ENCODE assay signal across 22 cellular contexts in the genomic region with DNA sequence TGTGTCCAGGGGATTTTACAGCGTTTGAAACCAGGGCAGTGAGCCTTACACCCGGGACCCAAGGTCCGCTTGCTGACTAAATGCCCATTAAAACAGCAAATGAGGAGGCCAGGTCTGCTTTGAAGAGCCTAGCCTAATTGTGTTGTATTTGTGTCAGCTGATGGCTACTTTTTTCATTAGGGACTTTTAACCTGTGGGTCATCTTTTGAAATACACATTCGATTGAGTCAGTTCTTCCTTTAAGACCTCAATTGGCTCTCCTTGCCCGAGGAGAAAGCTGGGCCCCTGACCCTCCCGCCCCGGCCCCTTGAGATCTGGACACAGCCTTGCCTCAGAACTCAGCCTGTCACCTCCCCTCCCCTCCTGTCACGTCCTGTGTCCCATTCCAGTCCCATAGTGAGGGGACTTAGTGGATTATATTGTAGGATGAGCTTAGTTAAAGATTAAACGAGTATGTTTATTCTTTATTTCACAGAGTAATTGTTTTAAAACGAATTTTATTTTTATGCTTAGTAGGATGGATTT.
A peak's percentile ranks its signal among the peaks of the same experiment; 100 is the strongest.
DNase-seq lines count a peak whose midpoint lies in the region; ATAC-seq and TF ChIP-seq lines count a peak whose summit lies in the region.
"Had no signal": no experiment of that assay in that cellular context is flagged by ENCODE, and none has a peak within 500 bp of the region (broad histone marks: within the 10 kb centered on the region; RNA-seq: fewer than 3 reads in every experiment).

No MANE protein-coding gene starts in this region.

- H2BK15ac ChIP-seq in neuronal stem cell (ENCODE audit: low read length): no peak overlapping the region

- no TSS peak for BruUV-seq in PC-9 (replicated peaks; lab: Mats Ljungman, UMichigan)

- H4K91ac ChIP-seq in neuronal stem cell (ENCODE audit: low read depth, low read length, poor library complexity): no peak overlapping the region

- H4K20me1 ChIP-seq in PC-9 (ENCODE audit: insufficient read depth): no peaks in the 10 kb centered on the region
- no peaks in the 10 kb centered on the region for H4K20me1 ChIP-seq in hepatocyte (ENCODE audit: insufficient read depth, poor library complexity, severe bottlenecking)

- H3K79me2 ChIP-seq in PC-9 (ENCODE audit: low read depth) (no peaks in the 10 kb centered on the region), hepatocyte (no peaks in the 10 kb centered on the region)

- H2BK12ac ChIP-seq in neuronal stem cell (ENCODE audit: low read length): no peak overlapping the region

- H2AFZ ChIP-seq in PC-9 (no peak overlapping the region), hepatocyte (no peak overlapping the region), neuronal stem cell (ENCODE audit: low read length) (no peak overlapping the region)

- no peak overlapping the region for H3K14ac ChIP-seq in neuronal stem cell (ENCODE audit: low read length)

- CTCF ChIA-PET in PC-9 (lab: Charles Lee): no interaction called here

- no peak overlapping the region for H3K4me3 ChIP-seq in PC-9
- H3K4me3 ChIP-seq in hepatocyte: no peak overlapping the region
- H3K4me3 ChIP-seq in neuronal stem cell (ENCODE audit: low read length in 2 of 2): no peak overlapping the region
- H3K4me3 ChIP-seq in Peyer's patch: no peak overlapping the region
- no peak overlapping the region for H3K4me3 ChIP-seq in upper lobe of left lung
- H3K4me3 ChIP-seq: adrenal gland, MG63 had no signal

- H3K4me2 ChIP-seq in PC-9 (peak overlapping the region; percentile 14; the same call in 1 of the 2 replicates), hepatocyte (no peak overlapping the region), neuronal stem cell (ENCODE audit: insufficient read depth, low read length, poor library complexity, severe bottlenecking) (no peak overlapping the region)

- ATAC-seq in HG02970 (IDR thresholded peaks at IDR 0.05; ENCODE audit: low FRiP score, unreplicated experiment) (no peak), upper lobe of left lung (ENCODE audit: low FRiP score in 2 of 2) (no peak)

- POLR2A ChIA-PET in PC-9 (lab: Charles Lee; ENCODE audit: unreplicated experiment): no interaction called here

- 48% methylated on average over 8 of the region's 10 CpGs for WGBS in hepatocyte (ENCODE audit: low lambda C conversion rate, missing lambda C conversion rate)
- no CpG with 5 or more reads among the region's 10 CpGs for whole genome bisulfite sequencing in neuronal stem cell (ENCODE audit: extremely low coverage in 2 of 2, insufficient read length in 2 of 2, insufficient replicate concordance in 1 of 2), 2 donors
- WGBS in upper lobe of left lung, 2 donors: 62 to 66% methylated on average over 10 of the region's 10 CpGs

- H3K27me3 ChIP-seq in PC-9 (ENCODE audit: insufficient read depth, low read depth) (no peaks in the 10 kb centered on the region), hepatocyte (no peaks in the 10 kb centered on the region), neuronal stem cell (ENCODE audit: control insufficient read depth in 3 of 3, insufficient read depth in 3 of 3, low read depth in 1 of 3, low read length in 3 of 3) (no peaks in the 10 kb centered on the region), Peyer's patch (no peaks in the 10 kb centered on the region), upper lobe of left lung (no peaks in the 10 kb centered on the region)
- H3K27me3 ChIP-seq: adrenal gland, MG63 had no signal

- no peaks in the 10 kb centered on the region for H3F3A ChIP-seq in PC-9 (ENCODE audit: insufficient read depth, low read depth)

- TF ChIP-seq POLR2A in Peyer's patch (IDR thresholded peaks at IDR 0.05) (no peak), upper lobe of left lung (IDR thresholded peaks at IDR 0.05) (no peak)

- TF ChIP-seq EP300 in upper lobe of left lung (IDR thresholded peaks at IDR 0.05): no peak

- H3K4ac ChIP-seq in neuronal stem cell (ENCODE audit: low read length): no peak overlapping the region

- H3K23ac ChIP-seq in neuronal stem cell (ENCODE audit: low read depth, low read length, poor library complexity): no peak overlapping the region

- H2BK120ac ChIP-seq in neuronal stem cell (ENCODE audit: low read depth, low read length): no peak overlapping the region

- H4K8ac ChIP-seq in neuronal stem cell (ENCODE audit: low read depth, low read length): no peak overlapping the region

- H3K18ac ChIP-seq in neuronal stem cell (ENCODE audit: low read length): no peak overlapping the region

- H3K79me1 ChIP-seq in neuronal stem cell (ENCODE audit: low read depth, low read length): no peaks in the 10 kb centered on the region

- H3K9me2 ChIP-seq in PC-9 (ENCODE audit: insufficient read depth) (no peaks in the 10 kb centered on the region), hepatocyte (replicated peaks; ENCODE audit: insufficient read depth) (no peaks in the 10 kb centered on the region)

- H3K9ac ChIP-seq in neuronal stem cell (ENCODE audit: low read depth, low read length, poor library complexity): no peak overlapping the region

- H3K4me1 ChIP-seq in PC-9 (replicated peaks; ENCODE audit: insufficient read depth) (peaks cover 14% of the 10 kb centered on the region), hepatocyte (ENCODE audit: insufficient read depth) (peaks cover 26% of the 10 kb centered on the region), neuronal stem cell (ENCODE audit: control insufficient read depth in 2 of 2, insufficient read depth in 1 of 2, low read depth in 1 of 2, low read length in 2 of 2) (peaks cover 21 to 33% of the 10 kb centered on the region in 2 donors), Peyer's patch (peaks cover 0 to 9% (median 2%) of the 10 kb centered on the region in 4 donors), upper lobe of left lung (peaks cover 0 to 18% (median 9%) of the 10 kb centered on the region in 4 donors)

- H2AK5ac ChIP-seq in neuronal stem cell (ENCODE audit: low read depth, low read length): no peak overlapping the region

- H2BK5ac ChIP-seq in neuronal stem cell (ENCODE audit: low read length): no peak overlapping the region

- intact Hi-C loops in PC-9 (cut with micrococcal nuclease; ENCODE audit: unreplicated experiment): no loop called here

- H3K9me3 ChIP-seq in PC-9 (ENCODE audit: insufficient read depth, low read depth) (no peaks in the 10 kb centered on the region), hepatocyte (ENCODE audit: low read depth) (no peaks in the 10 kb centered on the region), neuronal stem cell (replicated peaks in 1 of 2; ENCODE audit: control insufficient read depth in 2 of 2, insufficient read depth in 1 of 2, low read depth in 1 of 2, low read length in 2 of 2) (no peaks in the 10 kb centered on the region), Peyer's patch (no peaks in the 10 kb centered on the region), upper lobe of left lung (no peaks in the 10 kb centered on the region)
- H3K9me3 ChIP-seq: adrenal gland, MG63, neutrophil had no signal

- H3K36me3 ChIP-seq in PC-9 (ENCODE audit: low read depth) (no peaks in the 10 kb centered on the region), hepatocyte (replicated peaks; ENCODE audit: insufficient read depth, low read depth) (no peaks in the 10 kb centered on the region), neuronal stem cell (replicated peaks in 1 of 2; ENCODE audit: control insufficient read depth in 2 of 2, insufficient read depth in 2 of 2, low read length in 2 of 2) (no peaks in the 10 kb centered on the region), Peyer's patch (no peaks in the 10 kb centered on the region), upper lobe of left lung (no peaks in the 10 kb centered on the region)
- H3K36me3 ChIP-seq: adrenal gland, MG63, neutrophil had no signal

- TF ChIP-seq CTCF in PC-9 (conservative IDR thresholded peaks at IDR 0.05): no peak
- no peak for TF ChIP-seq CTCF in hepatocyte (IDR thresholded peaks at IDR 0.05; ENCODE audit: poor library complexity)
- TF ChIP-seq CTCF in Peyer's patch (IDR thresholded peaks at IDR 0.05): no peak
- TF ChIP-seq CTCF in upper lobe of left lung (IDR thresholded peaks at IDR 0.05): no peak

- DNase-seq in D341Med (ENCODE audit: low spot score) (peak; percentile 50), PC-9 (no peak), hepatocyte (ENCODE audit: low spot score) (no peak), neuronal stem cell (ENCODE audit: low spot score) (peak; percentile 59), Peyer's patch (no peak), upper lobe of left lung (no peak), SIG-M5 treated with dmso at 0.1 percent for 504 hours (lab: John Stamatoyannopoulos, UW; ENCODE audit: unreplicated experiment) (no peak)
- DNase-seq: ACHN; activated CD4-positive, alpha-beta T cell treated with anti-CD3 and anti-CD28 coated beads for 4 hours; activated effector memory CD4-positive, alpha-beta T cell treated with Interleukin-2 at 50 U/mL for 16 hours; DMS 273 treated with DMSO at 0.1 percent for 48 hours; mesendoderm; MG63; NCI-H1436 treated with DMSO at 0.1 percent for 48 hours; NCI-H2171; NCI-H526; Right ventricle myocardium superior had no signal

- no peak overlapping the region for H3K27ac ChIP-seq in PC-9
- peak overlapping the region; percentile 66 for H3K27ac ChIP-seq in hepatocyte
- H3K27ac ChIP-seq in neuronal stem cell (replicated peaks; ENCODE audit: low read length): peak overlapping the region; percentile 56
- H3K27ac ChIP-seq in Peyer's patch: peak overlapping the region in 2 of 4 donors; percentile 25 to 54
- H3K27ac ChIP-seq in upper lobe of left lung: no peak overlapping the region
- H3K27ac ChIP-seq: C4-2B, epithelial cell of prostate, neutrophil had no signal

Comparison
In these comparisons a context has a peak if more than half of its experiments do, and no peak if none do; other contexts are left out.
1. DNase-seq: peak in D341Med (single experiment) and neuronal stem cell (single experiment); none in PC-9 (0 of 2), hepatocyte (single experiment), Peyer's patch (0 of 3), upper lobe of left lung (0 of 2) and SIG-M5 treated with dmso at 0.1 percent for 504 hours (single experiment).
2. H3K27ac ChIP-seq: peak in hepatocyte (single experiment) and neuronal stem cell (single experiment); none in PC-9 (single experiment) and upper lobe of left lung (0 of 4).